Comparison of ENCODE assay signal across 1 cellular context in the genomic region with DNA sequence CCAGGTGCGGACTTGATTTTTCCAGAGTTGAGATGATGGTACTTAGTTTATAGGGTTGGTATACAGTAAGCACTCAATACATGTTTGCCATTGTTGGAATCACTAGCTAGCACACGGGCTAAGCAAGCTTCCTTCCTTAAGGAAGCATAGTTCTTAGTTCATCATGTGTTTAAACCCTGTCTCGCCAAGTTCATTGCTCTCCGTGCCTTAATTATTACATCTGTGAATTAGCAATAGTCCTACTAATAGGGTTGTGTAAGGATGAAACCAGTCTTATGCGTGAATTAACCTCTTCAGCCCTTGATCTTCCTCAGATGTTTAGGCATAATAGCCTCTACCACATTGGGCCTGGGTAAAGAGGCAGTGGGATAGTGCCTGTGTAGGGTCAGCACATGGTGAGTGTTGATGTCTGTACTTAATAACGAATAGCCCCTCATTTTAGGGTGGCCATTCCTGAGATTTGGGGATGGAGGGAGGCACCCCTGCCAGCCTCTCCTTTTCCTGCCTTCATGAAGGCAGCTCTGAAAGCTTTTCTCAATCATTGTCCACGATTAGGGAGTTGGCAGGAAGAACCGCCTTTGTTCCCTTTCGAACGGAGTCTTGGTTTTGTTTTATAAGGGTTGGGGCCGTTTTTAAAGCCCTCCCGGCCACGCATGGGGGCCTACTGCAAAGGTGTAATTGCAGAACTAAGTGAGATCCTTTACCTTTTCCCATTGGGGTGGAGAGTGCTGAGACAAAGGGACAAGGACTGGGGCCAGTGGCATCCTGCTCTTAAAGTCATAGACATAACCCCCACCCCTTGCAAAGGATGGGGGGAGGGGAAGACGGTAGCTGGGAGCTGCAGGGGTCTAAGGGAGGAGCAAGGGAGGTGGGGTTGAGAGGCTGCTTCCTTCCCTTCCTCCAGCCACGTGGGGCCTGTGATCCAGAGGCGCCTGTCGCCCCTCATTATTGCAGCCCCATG.
A peak's percentile ranks its signal among the peaks of the same experiment; 100 is the strongest.
TF ChIP-seq lines count a peak whose summit lies in the region.

No MANE protein-coding gene starts in this region.

TF ChIP-seq in H1, 55 proteins besides CTCF, POLR2A, EP300 and RAD21:
- TF ChIP-seq KDM1A (IDR thresholded peaks at IDR 0.05; ENCODE audit: borderline replicate concordance, low read length) (no peak), SP1 (IDR thresholded peaks at IDR 0.05; ENCODE audit: low read depth, low read length) (peak; percentile 72), SIN3A (conservative IDR thresholded peaks at IDR 0.05 in 1 of 2, IDR thresholded peaks at IDR 0.05 in 1 of 2; ENCODE audit: low read depth in 1 of 2, low read length in 2 of 2) (peak; percentile 94 to 95), CTBP2 (IDR thresholded peaks at IDR 0.05; ENCODE audit: borderline replicate concordance, insufficient read depth, insufficient read length, low read length) (peak; percentile 86), GTF2F1 (IDR thresholded peaks at IDR 0.05; ENCODE audit: borderline replicate concordance, low read depth, low read length) (no peak), SIRT6 (IDR thresholded peaks at IDR 0.05; ENCODE audit: low read length) (no peak), CEBPB (IDR thresholded peaks at IDR 0.05; ENCODE audit: low read depth, low read length) (no peak), POLR2AphosphoS5 (IDR thresholded peaks at IDR 0.05; ENCODE audit: low read depth, low read length) (peak; percentile 41; the same call in 1 of the 2 replicates), FOSL1 (IDR thresholded peaks at IDR 0.05; ENCODE audit: insufficient read depth, low read depth, low read length) (no peak), KDM4A (IDR thresholded peaks at IDR 0.05; ENCODE audit: low read depth, low read length, severe bottlenecking) (no peak), JUND (IDR thresholded peaks at IDR 0.05; ENCODE audit: low read length) (no peak), POU5F1 (IDR thresholded peaks at IDR 0.05; ENCODE audit: low read depth, low read length) (no peak), SAP30 (IDR thresholded peaks at IDR 0.05; ENCODE audit: insufficient read depth, insufficient replicate concordance, low read length) (peak; percentile 94), TAF1 (IDR thresholded peaks at IDR 0.05; ENCODE audit: low read depth, low read length) (peak; percentile 54; the same call in 1 of the 2 replicates), EZH2 (IDR thresholded peaks at IDR 0.05; ENCODE audit: low read depth, low read length, severe bottlenecking) (no peak), PHF8 (conservative IDR thresholded peaks at IDR 0.05; ENCODE audit: low read depth, low read length) (peak; percentile 40; the same call in 1 of the 2 replicates), TBP (IDR thresholded peaks at IDR 0.05; ENCODE audit: low read depth, low read length) (peak; percentile 59; the same call in 1 of the 2 replicates), SRF (IDR thresholded peaks at IDR 0.05; ENCODE audit: low read depth, low read length) (no peak), TAF7 (optimal IDR thresholded peaks at IDR 0.05; ENCODE audit: borderline replicate concordance, low read depth, low read length) (peak; percentile 70), RBBP5 (IDR thresholded peaks at IDR 0.05; ENCODE audit: borderline replicate concordance, low read depth, low read length) (0 out of 2 replicates have a peak, but pooled peaks have one; percentile 59), KDM5A (IDR thresholded peaks at IDR 0.05; ENCODE audit: low read length) (no peak)
- TF ChIP-seq, protein P1, sequence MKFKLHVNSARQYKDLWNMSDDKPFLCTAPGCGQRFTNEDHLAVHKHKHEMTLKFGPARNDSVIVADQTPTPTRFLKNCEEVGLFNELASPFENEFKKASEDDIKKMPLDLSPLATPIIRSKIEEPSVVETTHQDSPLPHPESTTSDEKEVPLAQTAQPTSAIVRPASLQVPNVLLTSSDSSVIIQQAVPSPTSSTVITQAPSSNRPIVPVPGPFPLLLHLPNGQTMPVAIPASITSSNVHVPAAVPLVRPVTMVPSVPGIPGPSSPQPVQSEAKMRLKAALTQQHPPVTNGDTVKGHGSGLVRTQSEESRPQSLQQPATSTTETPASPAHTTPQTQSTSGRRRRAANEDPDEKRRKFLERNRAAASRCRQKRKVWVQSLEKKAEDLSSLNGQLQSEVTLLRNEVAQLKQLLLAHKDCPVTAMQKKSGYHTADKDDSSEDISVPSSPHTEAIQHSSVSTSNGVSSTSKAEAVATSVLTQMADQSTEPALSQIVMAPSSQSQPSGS (IDR thresholded peaks at IDR 0.05; ENCODE audit: low read length) = no peak
- TF ChIP-seq, protein P2, sequence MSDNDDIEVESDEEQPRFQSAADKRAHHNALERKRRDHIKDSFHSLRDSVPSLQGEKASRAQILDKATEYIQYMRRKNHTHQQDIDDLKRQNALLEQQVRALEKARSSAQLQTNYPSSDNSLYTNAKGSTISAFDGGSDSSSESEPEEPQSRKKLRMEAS (IDR thresholded peaks at IDR 0.05) = peak; percentile 94
- TF ChIP-seq, protein P3, sequence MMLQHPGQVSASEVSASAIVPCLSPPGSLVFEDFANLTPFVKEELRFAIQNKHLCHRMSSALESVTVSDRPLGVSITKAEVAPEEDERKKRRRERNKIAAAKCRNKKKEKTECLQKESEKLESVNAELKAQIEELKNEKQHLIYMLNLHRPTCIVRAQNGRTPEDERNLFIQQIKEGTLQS (IDR thresholded peaks at IDR 0.05; ENCODE audit: insufficient read depth, low read depth, low read length) = no peak
